9 cellular contexts compared by ENCODE assay signal in genomic region chr16:12458591-12459400, GRCh38.
DNase-seq lines count a peak whose midpoint lies in the region; ATAC-seq lines count a peak whose summit lies in the region.
"Had no signal": no experiment of that assay in that cellular context is flagged by ENCODE, and none has a peak within 500 bp of the region (broad histone marks: within the 10 kb centered on the region; RNA-seq: fewer than 3 reads in every experiment).

No MANE protein-coding gene starts in this region.

- peaks cover 21% of the 10 kb centered on the region for H3K4me1 Mint-ChIP-seq in activated CD4-positive, alpha-beta T cell treated with anti-CD3 and anti-CD28 coated beads, Interleukin-2, amount 10 ng/mL, durations not matched to agents 24 days and 14 days

- intact Hi-C loops in activated CD4-positive, alpha-beta T cell treated with anti-CD3 and anti-CD28 coated beads, Interleukin-2, amount 10 ng/mL, durations not matched to agents 24 days and 14 days (cut with micrococcal nuclease) = loop anchor here (1.0 to 10.0 kb wide), 3 partner anchors 81 to 996 kb away; no protein-coding TSS in a partner anchor
- intact Hi-C loops in left cardiac atrium (cut with DNase I) = loop anchor here (5.0 kb wide), 1 partner anchor 359 kb away; no protein-coding TSS in a partner anchor

- peak overlapping the region; percentile 68 for H3K27ac ChIP-seq in substantia nigra (ENCODE audit: low read depth, low read length, poor library complexity, severe bottlenecking)
- H3K27ac ChIP-seq: pancreas had no signal

- no peaks in the 10 kb centered on the region for H3K27me3 Mint-ChIP-seq in activated CD4-positive, alpha-beta T cell treated with anti-CD3 and anti-CD28 coated beads, Interleukin-2, amount 10 ng/mL, durations not matched to agents 24 days and 14 days

- no peaks in the 10 kb centered on the region for H3K36me3 Mint-ChIP-seq in activated CD4-positive, alpha-beta T cell treated with anti-CD3 and anti-CD28 coated beads, Interleukin-2, amount 10 ng/mL, durations not matched to agents 24 days and 14 days (ENCODE audit: low read depth)

- H3K4me3 Mint-ChIP-seq in activated CD4-positive, alpha-beta T cell treated with anti-CD3 and anti-CD28 coated beads, Interleukin-2, amount 10 ng/mL, durations not matched to agents 24 days and 14 days = peak overlapping the region; percentile 63

- peak overlapping the region; percentile 93 for H3K27ac Mint-ChIP-seq in activated CD4-positive, alpha-beta T cell treated with anti-CD3 and anti-CD28 coated beads, Interleukin-2, amount 10 ng/mL, durations not matched to agents 24 days and 14 days

- no peaks in the 10 kb centered on the region for H3K9me3 Mint-ChIP-seq in activated CD4-positive, alpha-beta T cell treated with anti-CD3 and anti-CD28 coated beads, Interleukin-2, amount 10 ng/mL, durations not matched to agents 24 days and 14 days

- peak; percentile 42 to 69 for ATAC-seq in left cardiac atrium

- DNase-seq in activated CD4-positive, alpha-beta T cell treated with anti-CD3 and anti-CD28 coated beads, Interleukin-2, amount 10 ng/mL, durations not matched to agents 24 days and 14 days = peak; percentile 79
- DNase-seq in activated CD4-positive, alpha-beta T cell treated with anti-CD3 and anti-CD28 coated beads, Interleukin-2, amount 50 U/mL, for 1 hour = no peak
- DNase-seq in SIG-M5 treated with dmso at 0.1 percent for 504 hours (lab: John Stamatoyannopoulos, UW; ENCODE audit: unreplicated experiment) = peak; percentile 75
- peak; percentile 33 for DNase-seq in left cardiac atrium
- DNase-seq in substantia nigra (lab: John Stamatoyannopoulos, UW) = peak in 13 of 49 donors; percentile 2 to 52 (median 21)
- no peak for DNase-seq in cerebellum (ENCODE audit: low spot score)
- DNase-seq in 8988T = no peak
- no peak for DNase-seq in DMS 273 treated with DMSO at 0.1 percent for 48 hours (lab: John Stamatoyannopoulos, UW)

Comparison
In these comparisons a context has a peak if more than half of its experiments do, and no peak if none do; other contexts are left out.
1. DNase-seq: peak in activated CD4-positive, alpha-beta T cell treated with anti-CD3 and anti-CD28 coated beads, Interleukin-2, amount 10 ng/mL, durations not matched to agents 24 days and 14 days (single experiment), SIG-M5 treated with dmso at 0.1 percent for 504 hours (single experiment) and left cardiac atrium (single experiment); none in activated CD4-positive, alpha-beta T cell treated with anti-CD3 and anti-CD28 coated beads, Interleukin-2, amount 50 U/mL, for 1 hour (single experiment), cerebellum (single experiment), 8988T (single experiment) and DMS 273 treated with DMSO at 0.1 percent for 48 hours (single experiment).